Comparison of ENCODE assay signal across 1 cellular context in genomic region chr16:87491522-87492240, GRCh38.
A peak's percentile ranks its signal among the peaks of the same experiment; 100 is the strongest.
TF ChIP-seq lines count a peak whose summit lies in the region.

No MANE protein-coding gene starts in this region.

TF ChIP-seq in HepG2, 621 proteins besides CTCF, POLR2A, EP300 and RAD21 (continued from another document):
- TF ChIP-seq, protein P1, sequence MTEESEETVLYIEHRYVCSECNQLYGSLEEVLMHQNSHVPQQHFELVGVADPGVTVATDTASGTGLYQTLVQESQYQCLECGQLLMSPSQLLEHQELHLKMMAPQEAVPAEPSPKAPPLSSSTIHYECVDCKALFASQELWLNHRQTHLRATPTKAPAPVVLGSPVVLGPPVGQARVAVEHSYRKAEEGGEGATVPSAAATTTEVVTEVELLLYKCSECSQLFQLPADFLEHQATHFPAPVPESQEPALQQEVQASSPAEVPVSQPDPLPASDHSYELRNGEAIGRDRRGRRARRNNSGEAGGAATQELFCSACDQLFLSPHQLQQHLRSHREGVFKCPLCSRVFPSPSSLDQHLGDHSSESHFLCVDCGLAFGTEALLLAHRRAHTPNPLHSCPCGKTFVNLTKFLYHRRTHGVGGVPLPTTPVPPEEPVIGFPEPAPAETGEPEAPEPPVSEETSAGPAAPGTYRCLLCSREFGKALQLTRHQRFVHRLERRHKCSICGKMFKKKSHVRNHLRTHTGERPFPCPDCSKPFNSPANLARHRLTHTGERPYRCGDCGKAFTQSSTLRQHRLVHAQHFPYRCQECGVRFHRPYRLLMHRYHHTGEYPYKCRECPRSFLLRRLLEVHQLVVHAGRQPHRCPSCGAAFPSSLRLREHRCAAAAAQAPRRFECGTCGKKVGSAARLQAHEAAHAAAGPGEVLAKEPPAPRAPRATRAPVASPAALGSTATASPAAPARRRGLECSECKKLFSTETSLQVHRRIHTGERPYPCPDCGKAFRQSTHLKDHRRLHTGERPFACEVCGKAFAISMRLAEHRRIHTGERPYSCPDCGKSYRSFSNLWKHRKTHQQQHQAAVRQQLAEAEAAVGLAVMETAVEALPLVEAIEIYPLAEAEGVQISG (CRISPR knock-in tag; IDR thresholded peaks at IDR 0.05): peak; percentile 59
- TF ChIP-seq RFXAP (CRISPR knock-in tag; IDR thresholded peaks at IDR 0.05; ENCODE audit: borderline replicate concordance) (peak; percentile 23; the same call in 1 of the 2 replicates), ZSCAN21 (CRISPR knock-in tag; IDR thresholded peaks at IDR 0.05; ENCODE audit: borderline replicate concordance) (0 out of 2 replicates have a peak, but pooled peaks have one; percentile 16), ZFY (CRISPR knock-in tag; IDR thresholded peaks at IDR 0.05) (peak; percentile 63), ZSCAN9 (CRISPR knock-in tag; IDR thresholded peaks at IDR 0.05; ENCODE audit: borderline replicate concordance) (0 out of 2 replicates have a peak, but pooled peaks have one; percentile 36), ZXDC (CRISPR knock-in tag; IDR thresholded peaks at IDR 0.05) (peak; percentile 84; the same call in 1 of the 2 replicates), PRDM15 (CRISPR knock-in tag; IDR thresholded peaks at IDR 0.05) (peak; percentile 64; the same call in 1 of the 2 replicates), ZNF292 (CRISPR knock-in tag; IDR thresholded peaks at IDR 0.05; ENCODE audit: borderline replicate concordance, low read depth) (peak; percentile 64; the same call in 1 of the 2 replicates), ZNF777 (CRISPR knock-in tag; IDR thresholded peaks at IDR 0.05) (0 out of 2 replicates have a peak, but pooled peaks have one; percentile 48), ATF7-NPFF (CRISPR knock-in tag; IDR thresholded peaks at IDR 0.05; ENCODE audit: low read depth) (0 out of 2 replicates have a peak, but pooled peaks have one; percentile 45), FOXA3 (CRISPR knock-in tag; IDR thresholded peaks at IDR 0.05) (0 out of 2 replicates have a peak, but pooled peaks have one; percentile 10), BCL6 (CRISPR knock-in tag; IDR thresholded peaks at IDR 0.05) (peak; percentile 44; the same call in 1 of the 2 replicates)
- TF ChIP-seq, protein P2, sequence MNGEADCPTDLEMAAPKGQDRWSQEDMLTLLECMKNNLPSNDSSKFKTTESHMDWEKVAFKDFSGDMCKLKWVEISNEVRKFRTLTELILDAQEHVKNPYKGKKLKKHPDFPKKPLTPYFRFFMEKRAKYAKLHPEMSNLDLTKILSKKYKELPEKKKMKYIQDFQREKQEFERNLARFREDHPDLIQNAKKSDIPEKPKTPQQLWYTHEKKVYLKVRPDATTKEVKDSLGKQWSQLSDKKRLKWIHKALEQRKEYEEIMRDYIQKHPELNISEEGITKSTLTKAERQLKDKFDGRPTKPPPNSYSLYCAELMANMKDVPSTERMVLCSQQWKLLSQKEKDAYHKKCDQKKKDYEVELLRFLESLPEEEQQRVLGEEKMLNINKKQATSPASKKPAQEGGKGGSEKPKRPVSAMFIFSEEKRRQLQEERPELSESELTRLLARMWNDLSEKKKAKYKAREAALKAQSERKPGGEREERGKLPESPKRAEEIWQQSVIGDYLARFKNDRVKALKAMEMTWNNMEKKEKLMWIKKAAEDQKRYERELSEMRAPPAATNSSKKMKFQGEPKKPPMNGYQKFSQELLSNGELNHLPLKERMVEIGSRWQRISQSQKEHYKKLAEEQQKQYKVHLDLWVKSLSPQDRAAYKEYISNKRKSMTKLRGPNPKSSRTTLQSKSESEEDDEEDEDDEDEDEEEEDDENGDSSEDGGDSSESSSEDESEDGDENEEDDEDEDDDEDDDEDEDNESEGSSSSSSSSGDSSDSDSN (CRISPR knock-in tag; IDR thresholded peaks at IDR 0.05): peak; percentile 88
